17 cellular contexts compared by ENCODE assay signal in genomic region chr2:65107530-65107929, GRCh38.
"Had no signal": no experiment of that assay in that cellular context is flagged by ENCODE, and none has a peak within 500 bp of the region (broad histone marks: within the 10 kb centered on the region; RNA-seq: fewer than 3 reads in every experiment).

No MANE protein-coding gene starts in this region.

- H3K9me3 Mint-ChIP-seq: activated naive CD4-positive, alpha-beta T cell treated with anti-CD3 and anti-CD28 coated beads, Interleukin-2, amount 50 U/mL, for 72 hours; nephron had no signal

- H3K4me3 Mint-ChIP-seq: nephron had no signal

- H3K9me3 ChIP-seq: breast epithelium, mucosa of descending colon, stomach had no signal

- ATAC-seq: activated naive CD4-positive, alpha-beta T cell treated with anti-CD3 and anti-CD28 coated beads, Interleukin-2, amount 50 U/mL, for 72 hours; mucosa of descending colon had no signal

- H3K4me1 Mint-ChIP-seq: nephron had no signal

- H3K4me3 ChIP-seq: breast epithelium, coronary artery, mucosa of descending colon, SK-N-MC, stomach had no signal

- H3K27ac ChIP-seq: breast epithelium, RWPE1, SK-N-MC, stomach, VCaP had no signal

- H3K27me3 ChIP-seq: breast epithelium, stomach had no signal

- H3K4me1 ChIP-seq: breast epithelium had no signal

- H3K27ac Mint-ChIP-seq: nephron had no signal

- DNase-seq: activated CD4-positive, alpha-beta T cell treated with anti-CD3 and anti-CD28 coated beads for 48 hours; activated CD8-positive, alpha-beta memory T cell treated with anti-CD3 and anti-CD28 coated beads for 24 hours; aorta; effector CD8-positive, alpha-beta T cell; kidney; mucosa of descending colon; stimulated activated CD4-positive, alpha-beta T cell treated with anti-CD3 and anti-CD28 coated beads, Interleukin-15, amount 100 ng/mL, for 24 hours; stimulated activated CD4-positive, alpha-beta T cell treated with anti-CD3 and anti-CD28 coated beads, Interleukin-4, amount 100 ng/mL, for 24 hours; stomach; T-helper 1 cell had no signal

- H3K36me3 ChIP-seq: breast epithelium had no signal
